Comparison of ENCODE assay signal across 15 cellular contexts in genomic region chr1:30197959-30198760, GRCh38.
"Had no signal": no experiment of that assay in that cellular context is flagged by ENCODE, and none has a peak within 500 bp of the region (broad histone marks: within the 10 kb centered on the region; RNA-seq: fewer than 3 reads in every experiment).

No MANE protein-coding gene starts in this region.

- H3K9me3 ChIP-seq: mucosa of descending colon had no signal

- ATAC-seq: naive thymus-derived CD8-positive, alpha-beta T cell had no signal

- H3K4me1 Mint-ChIP-seq: neural crest cell had no signal

- DNase-seq: effector CD4-positive, alpha-beta T cell; heart left ventricle; hypothalamus; kidney glomerular epithelial cell; mammary epithelial cell; mucosa of descending colon; naive thymus-derived CD8-positive, alpha-beta T cell; posterior cingulate gyrus; stimulated activated CD4-positive, alpha-beta T cell treated with anti-CD3 and anti-CD28 coated beads, Interleukin-2, amount 100 ng/mL, for 24 hours; stimulated activated naive CD4-positive, alpha-beta T cell treated with Interleukin-2 at 50 U/mL for 16 hours; trophoblast cell had no signal

- H3K27ac ChIP-seq: heart left ventricle had no signal

- H3K4me3 Mint-ChIP-seq: naive thymus-derived CD8-positive, alpha-beta T cell; neural crest cell had no signal

- H3K36me3 ChIP-seq: heart left ventricle had no signal

- H3K4me3 ChIP-seq: coronary artery, heart left ventricle, mucosa of descending colon had no signal

- FAIRE-seq: frontal cortex, islet of Langerhans had no signal

- H3K36me3 Mint-ChIP-seq: naive thymus-derived CD8-positive, alpha-beta T cell had no signal

- H3K27ac Mint-ChIP-seq: naive thymus-derived CD8-positive, alpha-beta T cell had no signal
